In the genomic region with DNA sequence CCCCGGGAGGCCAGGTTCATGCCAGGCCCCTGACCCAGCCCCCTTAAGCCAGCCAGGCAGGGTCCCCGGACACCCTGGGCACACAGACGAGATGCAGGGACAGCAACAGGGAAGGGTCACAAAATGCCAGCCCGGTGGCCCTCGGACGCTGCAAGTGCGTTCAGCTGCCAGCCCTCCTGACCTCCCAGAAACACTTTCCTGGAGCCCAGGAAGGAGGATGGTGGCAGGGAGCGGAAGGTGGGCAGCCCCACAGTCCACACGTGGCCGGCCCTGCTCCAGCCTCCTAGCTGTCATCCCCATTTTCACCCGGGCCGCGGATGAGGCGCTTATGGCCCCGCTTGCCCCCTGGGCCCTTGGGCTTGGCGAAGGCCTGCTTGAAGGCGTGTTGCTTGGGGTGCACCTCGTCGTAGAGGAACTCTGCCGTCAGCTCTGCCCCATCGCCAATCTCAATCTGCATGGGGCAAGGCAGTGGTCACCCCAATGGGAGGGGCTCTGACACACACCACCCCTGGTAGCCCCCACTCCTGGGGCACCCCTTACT, we compare ENCODE assay signal across 17 cellular contexts. TPM values are rescaled to one million over a fixed set of nuclear protein-coding genes. Genes with fewer than 3 reads are reported as not detected.
"Had no signal": no experiment of that assay in that cellular context is flagged by ENCODE, and none has a peak within 500 bp of the region (broad histone marks: within the 10 kb centered on the region; RNA-seq: fewer than 3 reads in every experiment).

No MANE protein-coding gene starts in this region.

- H3K4me3 ChIP-seq: prostate gland, stomach, testis had no signal

- H3K9me3 ChIP-seq: prostate gland, stomach, testis had no signal

- H3K9me3 Mint-ChIP-seq: activated CD4-positive, alpha-beta T cell treated with anti-CD3 and anti-CD28 coated beads, Interleukin-2, amount 10 ng/mL, durations not matched to agents 24 days and 14 days; activated naive CD4-positive, alpha-beta T cell treated with anti-CD3 and anti-CD28 coated beads for 36 hours; activated naive CD8-positive, alpha-beta T cell treated with anti-CD3 and anti-CD28 coated beads, Interleukin-2, amount 50 U/mL, for 24 hours; dendritic cell treated with granulocyte-macrophage colony-stimulating factor and Interleukin-4, amounts not matched to agents 40 ng/mL and 50 ng/mL, for 4 days; effector memory CD8-positive, alpha-beta T cell; mesothelial cell of epicardium; nephron progenitor cell; T-helper 1 cell treated with Interleukin-12 subunit alpha and Interleukin-12 subunit beta and Interleukin-4 antibody, amounts not matched to agents 30 μg/mL and 1 μg/mL, for 36 hours had no signal

- H3K27ac Mint-ChIP-seq: activated CD4-positive, alpha-beta T cell treated with anti-CD3 and anti-CD28 coated beads, Interleukin-2, amount 10 ng/mL, durations not matched to agents 24 days and 14 days; activated naive CD4-positive, alpha-beta T cell treated with anti-CD3 and anti-CD28 coated beads for 36 hours; activated naive CD8-positive, alpha-beta T cell treated with anti-CD3 and anti-CD28 coated beads, Interleukin-2, amount 50 U/mL, for 24 hours; dendritic cell treated with granulocyte-macrophage colony-stimulating factor and Interleukin-4, amounts not matched to agents 40 ng/mL and 50 ng/mL, for 4 days; effector memory CD8-positive, alpha-beta T cell; mesothelial cell of epicardium; nephron progenitor cell; T-helper 1 cell treated with Interleukin-12 subunit alpha and Interleukin-12 subunit beta and Interleukin-4 antibody, amounts not matched to agents 30 μg/mL and 1 μg/mL, for 36 hours had no signal

- ATAC-seq: activated naive CD8-positive, alpha-beta T cell treated with anti-CD3 and anti-CD28 coated beads, Interleukin-2, amount 50 U/mL, for 24 hours; effector memory CD8-positive, alpha-beta T cell; sciatic nerve had no signal

- H3K4me3 Mint-ChIP-seq: activated CD4-positive, alpha-beta T cell treated with anti-CD3 and anti-CD28 coated beads, Interleukin-2, amount 10 ng/mL, durations not matched to agents 24 days and 14 days; activated naive CD4-positive, alpha-beta T cell treated with anti-CD3 and anti-CD28 coated beads for 36 hours; activated naive CD8-positive, alpha-beta T cell treated with anti-CD3 and anti-CD28 coated beads, Interleukin-2, amount 50 U/mL, for 24 hours; dendritic cell treated with granulocyte-macrophage colony-stimulating factor and Interleukin-4, amounts not matched to agents 40 ng/mL and 50 ng/mL, for 4 days; effector memory CD8-positive, alpha-beta T cell; mesothelial cell of epicardium; nephron progenitor cell; T-helper 1 cell treated with Interleukin-12 subunit alpha and Interleukin-12 subunit beta and Interleukin-4 antibody, amounts not matched to agents 30 μg/mL and 1 μg/mL, for 36 hours had no signal

- H3K4me1 Mint-ChIP-seq: mesothelial cell of epicardium had no signal

- DNase-seq: activated CD4-positive, alpha-beta T cell treated with anti-CD3 and anti-CD28 coated beads, Interleukin-2, amount 10 ng/mL, durations not matched to agents 24 days and 14 days; effector memory CD8-positive, alpha-beta T cell; foreskin melanocyte; nephron progenitor cell; occipital lobe; stomach; testis; WERI-Rb-1 had no signal

- H3K27me3 ChIP-seq: stomach, testis had no signal

- H3K4me1 ChIP-seq: prostate gland, testis had no signal

- H3K27me3 Mint-ChIP-seq: activated CD4-positive, alpha-beta T cell treated with anti-CD3 and anti-CD28 coated beads, Interleukin-2, amount 10 ng/mL, durations not matched to agents 24 days and 14 days; activated naive CD8-positive, alpha-beta T cell treated with anti-CD3 and anti-CD28 coated beads, Interleukin-2, amount 50 U/mL, for 24 hours; effector memory CD8-positive, alpha-beta T cell had no signal

RNA-seq across cellular contexts. Expression of gene TLR9, which starts 3.4 kb away (rescaled TPM):
- total RNA-seq: bronchial epithelial cell, kidney epithelial cell, stomach had no signal
